In the genomic region with DNA sequence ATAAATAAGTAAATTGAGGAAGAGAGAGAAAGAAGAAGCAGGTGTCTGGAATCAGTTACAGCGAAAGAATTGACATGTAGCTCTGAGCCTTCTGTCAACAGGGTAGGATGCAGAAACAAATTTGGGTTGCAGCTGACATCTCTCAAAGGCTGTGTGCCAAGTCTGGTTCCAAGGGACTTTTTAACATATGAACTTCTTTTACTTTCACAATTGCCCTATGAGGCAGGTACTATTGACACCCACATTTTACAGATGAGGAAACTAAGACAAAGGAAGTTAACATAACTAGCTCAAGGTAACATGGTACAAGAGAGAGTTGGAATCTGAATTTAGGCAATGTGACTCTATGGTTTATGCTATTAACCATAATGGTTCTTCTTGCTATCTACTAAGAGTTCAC, we compare ENCODE assay signal across 25 cellular contexts.
"Had no signal": no experiment of that assay in that cellular context is flagged by ENCODE, and none has a peak within 500 bp of the region (broad histone marks: within the 10 kb centered on the region; RNA-seq: fewer than 3 reads in every experiment).

No MANE protein-coding gene starts in this region.

- H3K27ac ChIP-seq: brain microvascular endothelial cell, coronary artery, dorsolateral prefrontal cortex, gastrocnemius medialis, left ventricle myocardium inferior, suprapubic skin, tibial nerve had no signal

- H3K27ac Mint-ChIP-seq: activated CD4-positive, alpha-beta memory T cell treated with anti-CD3 and anti-CD28 coated beads for 36 hours; activated CD4-positive, alpha-beta T cell treated with anti-CD3 and anti-CD28 coated beads, Interleukin-2, amount 10 ng/mL, durations not matched to agents 24 days and 14 days; activated naive CD4-positive, alpha-beta T cell treated with anti-CD3 and anti-CD28 coated beads, Interleukin-2, amount 10 ng/mL, durations not matched to agents 7 days and 5 days; activated T-helper 1 cell treated with anti-CD3 and anti-CD28 coated beads, Interleukin-12 subunit alpha, Interleukin-12 subunit beta, Interleukin-2, Interleukin-4 antibody, amounts not matched to agents 30 ng/mL and 10 ng/mL and 1 ng/mL, durations not matched to agents 14 hours and 24 hours and 36 hours; natural killer cell treated with Interleukin-12 subunit alpha and Interleukin-12 subunit beta and Interleukin-15 and Interleukin-18, amount 100 ng/mL, for 72 hours had no signal

- H3K4me3 ChIP-seq: coronary artery, dorsolateral prefrontal cortex, gastrocnemius medialis, left ventricle myocardium inferior, mucosa of descending colon, suprapubic skin, tibial nerve had no signal

- H3K9me3 Mint-ChIP-seq: activated T-helper 1 cell treated with anti-CD3 and anti-CD28 coated beads, Interleukin-12 subunit alpha, Interleukin-12 subunit beta, Interleukin-2, Interleukin-4 antibody, amounts not matched to agents 30 ng/mL and 10 ng/mL and 1 ng/mL, durations not matched to agents 14 hours and 24 hours and 36 hours had no signal

- H3K4me3 Mint-ChIP-seq: activated CD4-positive, alpha-beta memory T cell treated with anti-CD3 and anti-CD28 coated beads for 36 hours; activated CD4-positive, alpha-beta T cell treated with anti-CD3 and anti-CD28 coated beads, Interleukin-2, amount 10 ng/mL, durations not matched to agents 24 days and 14 days; activated naive CD4-positive, alpha-beta T cell treated with anti-CD3 and anti-CD28 coated beads, Interleukin-2, amount 10 ng/mL, durations not matched to agents 7 days and 5 days; activated T-helper 1 cell treated with anti-CD3 and anti-CD28 coated beads, Interleukin-12 subunit alpha, Interleukin-12 subunit beta, Interleukin-2, Interleukin-4 antibody, amounts not matched to agents 30 ng/mL and 10 ng/mL and 1 ng/mL, durations not matched to agents 14 hours and 24 hours and 36 hours; natural killer cell treated with Interleukin-12 subunit alpha and Interleukin-12 subunit beta and Interleukin-15 and Interleukin-18, amount 100 ng/mL, for 72 hours had no signal

- H3K4me1 ChIP-seq: gastrocnemius medialis, left ventricle myocardium inferior, suprapubic skin had no signal

- H3K27me3 ChIP-seq: brain microvascular endothelial cell, dorsolateral prefrontal cortex, gastrocnemius medialis, suprapubic skin, tibial nerve had no signal

- H3K4me1 Mint-ChIP-seq: activated CD4-positive, alpha-beta T cell treated with anti-CD3 and anti-CD28 coated beads, Interleukin-2, amount 10 ng/mL, durations not matched to agents 24 days and 14 days; activated naive CD4-positive, alpha-beta T cell treated with anti-CD3 and anti-CD28 coated beads, Interleukin-2, amount 10 ng/mL, durations not matched to agents 7 days and 5 days had no signal

- H3K36me3 ChIP-seq: brain microvascular endothelial cell, gastrocnemius medialis, left ventricle myocardium inferior, suprapubic skin, tibial nerve had no signal

- H3K36me3 Mint-ChIP-seq: activated CD4-positive, alpha-beta memory T cell treated with anti-CD3 and anti-CD28 coated beads for 36 hours; activated naive CD4-positive, alpha-beta T cell treated with anti-CD3 and anti-CD28 coated beads, Interleukin-2, amount 10 ng/mL, durations not matched to agents 7 days and 5 days; natural killer cell treated with Interleukin-12 subunit alpha and Interleukin-12 subunit beta and Interleukin-15 and Interleukin-18, amount 100 ng/mL, for 72 hours had no signal

- H3K9me3 ChIP-seq: gastrocnemius medialis, mucosa of descending colon, suprapubic skin, tibial nerve had no signal

- H3K27me3 Mint-ChIP-seq: activated CD4-positive, alpha-beta memory T cell treated with anti-CD3 and anti-CD28 coated beads for 36 hours; activated CD4-positive, alpha-beta T cell treated with anti-CD3 and anti-CD28 coated beads, Interleukin-2, amount 10 ng/mL, durations not matched to agents 24 days and 14 days; activated naive CD4-positive, alpha-beta T cell treated with anti-CD3 and anti-CD28 coated beads, Interleukin-2, amount 10 ng/mL, durations not matched to agents 7 days and 5 days; natural killer cell treated with Interleukin-12 subunit alpha and Interleukin-12 subunit beta and Interleukin-15 and Interleukin-18, amount 100 ng/mL, for 72 hours had no signal

- DNase-seq: activated CD4-positive, alpha-beta memory T cell treated with anti-CD3 and anti-CD28 coated beads for 36 hours; activated CD4-positive, alpha-beta T cell treated with anti-CD3 and anti-CD28 coated beads, Interleukin-2, amount 10 ng/mL, durations not matched to agents 24 days and 14 days; activated CD4-positive, CD25-positive, alpha-beta regulatory T cell treated with anti-CD3 and anti-CD28 coated beads, Interleukin-2, amount 50 U/mL, for 72 hours; activated CD8-positive, alpha-beta memory T cell treated with anti-CD3 and anti-CD28 coated beads, Interleukin-2, amount 50 U/mL, for 4 hours; activated effector memory CD4-positive, alpha-beta T cell treated with anti-CD3 and anti-CD28 coated beads, Interleukin-2, amount 50 U/mL, for 16 hours; activated naive CD4-positive, alpha-beta T cell treated with anti-CD3 and anti-CD28 coated beads, Interleukin-2, amount 10 ng/mL, durations not matched to agents 7 days and 5 days; activated T-cell treated with anti-CD3 and anti-CD28 coated beads, Interleukin-2, amount 50 U/mL, for 1 hour; amniotic stem cell; brain microvascular endothelial cell; dorsolateral prefrontal cortex; effector memory CD4-positive, alpha-beta T cell; gastrocnemius medialis; glutamatergic neuron; islet precursor cell; left ventricle myocardium inferior; mucosa of descending colon; right cardiac atrium; stimulated activated CD4-positive, alpha-beta T cell treated with anti-CD3 and anti-CD28 coated beads, Interleukin-15, amount 100 ng/mL, for 24 hours; stimulated activated CD4-positive, alpha-beta T cell treated with anti-CD3 and anti-CD28 coated beads, Interleukin-2, amount 100 ng/mL, for 24 hours; stimulated activated naive CD4-positive, alpha-beta T cell had no signal
